7 cellular contexts compared by ENCODE assay signal in genomic region chr5:126065061-126065460, GRCh38.
"Had no signal": no experiment of that assay in that cellular context is flagged by ENCODE, and none has a peak within 500 bp of the region (broad histone marks: within the 10 kb centered on the region; RNA-seq: fewer than 3 reads in every experiment).

No MANE protein-coding gene starts in this region.

- H3K9ac ChIP-seq: KMS-11 had no signal

- DNase-seq: IMR-90, KBM-7, KG1 had no signal

- FAIRE-seq: HTR-8/SVneo, K562 had no signal

- H3K4me2 ChIP-seq: KMS-11 had no signal

- H3K4me3 ChIP-seq: K562 had no signal

- H3K27ac ChIP-seq: HL-60, KMS-11 had no signal

- ATAC-seq: K562 had no signal
